9 cellular contexts compared by ENCODE assay signal in genomic region chr18:22560283-22560627, GRCh38.
DNase-seq lines count a peak whose midpoint lies in the region; TF ChIP-seq lines count a peak whose summit lies in the region.
"Had no signal": no experiment of that assay in that cellular context is flagged by ENCODE, and none has a peak within 500 bp of the region (broad histone marks: within the 10 kb centered on the region; RNA-seq: fewer than 3 reads in every experiment).

No MANE protein-coding gene starts in this region.

- no peaks in the 10 kb centered on the region for H4K20me1 ChIP-seq in MM.1S (ENCODE audit: insufficient read depth, low read length)

- no peak overlapping the region for H2BK120ac ChIP-seq in mesenchymal stem cell (ENCODE audit: low read depth, low read length)

- TF ChIP-seq CTCF in MM.1S (IDR thresholded peaks at IDR 0.05; ENCODE audit: low read length) (no peak), choroid plexus epithelial cell (conservative IDR thresholded peaks at IDR 0.05; ENCODE audit: low read depth, low read length) (no peak), GM10248 (IDR thresholded peaks at IDR 0.05; ENCODE audit: control extremely low read depth, extremely low read depth, low read depth, missing control alignments) (no peak), GM10266 (IDR thresholded peaks at IDR 0.05; ENCODE audit: control insufficient read depth, insufficient read depth, low read depth, missing control alignments) (no peak)

- H3K36me3 ChIP-seq in MM.1S (replicated peaks; ENCODE audit: insufficient read depth, low read length) (no peaks in the 10 kb centered on the region), mesenchymal stem cell (ENCODE audit: control insufficient read depth in 1 of 2, insufficient read depth in 2 of 2, low read depth in 1 of 2, low read length in 2 of 2) (no peaks in the 10 kb centered on the region), subcutaneous abdominal adipose tissue (ENCODE audit: control insufficient read depth in 5 of 5, insufficient read depth in 5 of 5, low read length in 5 of 5) (no peaks in the 10 kb centered on the region)

- peak overlapping the region in 1 of 2 experiments; percentile 24 for H3K18ac ChIP-seq in mesenchymal stem cell (ENCODE audit: low read depth in 1 of 2, low read length in 2 of 2)

- H2BK15ac ChIP-seq in mesenchymal stem cell (ENCODE audit: low read depth, poor library complexity, severe bottlenecking): no peak overlapping the region

- H3K9me3 ChIP-seq in MM.1S (replicated peaks; ENCODE audit: insufficient read depth, low read length): no peaks in the 10 kb centered on the region
- H3K9me3 ChIP-seq in mesenchymal stem cell (ENCODE audit: control insufficient read depth, low read length): no peaks in the 10 kb centered on the region
- no peaks in the 10 kb centered on the region for H3K9me3 ChIP-seq in subcutaneous abdominal adipose tissue (ENCODE audit: control insufficient read depth in 5 of 5, low read length in 5 of 5)

- H3K9ac ChIP-seq in MM.1S (ENCODE audit: low read length) (no peak overlapping the region), mesenchymal stem cell (ENCODE audit: low read length) (peak overlapping the region; percentile 85), subcutaneous abdominal adipose tissue (ENCODE audit: low read length in 5 of 5) (peak overlapping the region in 1 of 5 donors; percentile 56)

- H3K14ac ChIP-seq in mesenchymal stem cell (ENCODE audit: low read length in 2 of 2): no peak overlapping the region

- DNase-seq in MM.1S (no peak), choroid plexus epithelial cell (ENCODE audit: low read depth) (no peak), mesenchymal stem cell (no peak), KBM-7 (no peak), GM10248 (ENCODE audit: extremely low spot score) (no peak), GM10266 (ENCODE audit: extremely low spot score) (no peak)
- DNase-seq: midbrain, NCI-H345 had no signal

- no peak overlapping the region for H2BK5ac ChIP-seq in mesenchymal stem cell (ENCODE audit: low read depth, low read length, poor library complexity, severe bottlenecking)

- 33% methylated on average over 7 of the region's 7 CpGs for WGBS in mesenchymal stem cell

- no peaks in the 10 kb centered on the region for H3K79me2 ChIP-seq in MM.1S (ENCODE audit: low read length)

- H2BK12ac ChIP-seq in mesenchymal stem cell (ENCODE audit: low read length in 2 of 2): no peak overlapping the region

- H3K4me2 ChIP-seq in MM.1S (ENCODE audit: low read depth, low read length) (peak overlapping the region; percentile 69), mesenchymal stem cell (ENCODE audit: low read length, poor library complexity, severe bottlenecking) (peak overlapping the region; percentile 98)

- no peak overlapping the region for H2AK5ac ChIP-seq in mesenchymal stem cell (ENCODE audit: low read length, severe bottlenecking)

- POLR2A ChIA-PET in GM10248 (lab: Yijun Ruan, JAX): no interaction called here

- CTCF ChIA-PET in GM10248 (lab: Yijun Ruan, JAX): no interaction called here

- H3F3A ChIP-seq in MM.1S (ENCODE audit: insufficient read depth, low read length): no peaks in the 10 kb centered on the region

- H4K8ac ChIP-seq in mesenchymal stem cell (ENCODE audit: low read length): no peak overlapping the region

- H3K23ac ChIP-seq in mesenchymal stem cell (ENCODE audit: low read length in 2 of 2): no peak overlapping the region

- H3K9me2 ChIP-seq in MM.1S (replicated peaks; ENCODE audit: insufficient read depth, low read length): no peaks in the 10 kb centered on the region

- H3K4me1 ChIP-seq in MM.1S (ENCODE audit: low read length) (no peaks in the 10 kb centered on the region), mesenchymal stem cell (ENCODE audit: control insufficient read depth, insufficient read depth, low read depth, low read length) (peaks cover 4% of the 10 kb centered on the region), subcutaneous abdominal adipose tissue (ENCODE audit: control insufficient read depth in 5 of 5, insufficient read depth in 5 of 5, low read length in 5 of 5) (peaks cover 0 to 16% (median 9%) of the 10 kb centered on the region in 5 donors)

- H2AFZ ChIP-seq in MM.1S (ENCODE audit: low read length): peak overlapping the region; percentile 76
- H2AFZ ChIP-seq in mesenchymal stem cell (ENCODE audit: low read depth, low read length): no peak overlapping the region

- in situ Hi-C loops in KBM-7 (cut with MboI; ENCODE audit: low pct_unique_long_range_greater_than_20kb, low sequenced_read_pairs): no loop called here

- H3K27ac ChIP-seq in MM.1S (ENCODE audit: low read length) (no peak overlapping the region), mesenchymal stem cell (ENCODE audit: low read length, poor library complexity, severe bottlenecking) (no peak overlapping the region), subcutaneous abdominal adipose tissue (ENCODE audit: low read depth, low read length) (peak overlapping the region; percentile 25)

- H3K27me3 ChIP-seq in MM.1S (replicated peaks; ENCODE audit: insufficient read depth, low read length) (no peaks in the 10 kb centered on the region), mesenchymal stem cell (ENCODE audit: control insufficient read depth in 1 of 2, insufficient read depth in 1 of 2, low read length in 2 of 2) (no peaks in the 10 kb centered on the region), subcutaneous abdominal adipose tissue (ENCODE audit: control insufficient read depth in 5 of 5, insufficient read depth in 4 of 5, low read length in 5 of 5) (peaks cover 0 to 10% (median 0%) of the 10 kb centered on the region in 5 donors)

- no peaks in the 10 kb centered on the region for H3K79me1 ChIP-seq in mesenchymal stem cell (replicated peaks; ENCODE audit: low read length, poor library complexity, severe bottlenecking)

- H3K4me3 ChIP-seq in MM.1S (ENCODE audit: low read length): peak overlapping the region; percentile 50
- H3K4me3 ChIP-seq in choroid plexus epithelial cell (ENCODE audit: low read depth, low read length): peak overlapping the region; percentile 66
- peak overlapping the region in 1 of 2 experiments; percentile 75 for H3K4me3 ChIP-seq in mesenchymal stem cell (ENCODE audit: insufficient read depth in 1 of 2, low read depth in 1 of 2, low read length in 2 of 2)
- peak overlapping the region in 4 of 5 donors; percentile 56 to 66 (median 66) for H3K4me3 ChIP-seq in subcutaneous abdominal adipose tissue (ENCODE audit: low read depth in 1 of 5, low read length in 5 of 5)

- no peak overlapping the region for H4K91ac ChIP-seq in mesenchymal stem cell (ENCODE audit: low read length)

- no peak overlapping the region for H3K4ac ChIP-seq in mesenchymal stem cell (ENCODE audit: low read depth in 1 of 2, low read length in 2 of 2)
